1 cellular context compared by ENCODE assay signal in genomic region chr15:40593588-40594428, GRCh38.
TF ChIP-seq lines count a peak whose summit lies in the region.

KNL1 (plus strand) TSS chr15:40594249; CDS start chr15:40602932, 8,683 bp downstream.

TF ChIP-seq in HEK293, 187 proteins besides CTCF, POLR2A, EP300 and RAD21 (continued from another document):
- TF ChIP-seq PBX3 (CRISPR knock-in tag; IDR thresholded peaks at IDR 0.05) (no peak), WT1 (tag by site-specific recombination; IDR thresholded peaks at IDR 0.05) (no peak; the same call in 1 of the 2 replicates), BCL6B (tag by site-specific recombination; IDR thresholded peaks at IDR 0.05) (peak; percentile 5), ZNF324 (tag by site-specific recombination; IDR thresholded peaks at IDR 0.05) (peak; percentile 91)
